In the genomic region with DNA sequence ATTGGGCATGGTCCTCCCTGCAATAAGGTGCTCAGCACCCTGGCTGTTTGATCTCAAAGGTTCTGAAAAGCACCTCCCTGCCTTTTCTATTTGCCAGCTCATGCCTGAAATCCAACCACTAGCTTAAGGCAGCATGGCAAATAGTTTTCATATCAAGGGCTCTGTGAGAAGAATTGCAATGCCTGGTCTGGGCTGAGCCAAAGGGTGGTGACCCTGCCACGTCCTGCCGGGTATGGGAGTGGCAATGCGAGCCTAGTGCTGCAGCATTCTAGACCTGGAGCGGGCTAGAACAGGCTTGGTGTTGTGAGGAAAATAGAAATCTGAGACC, we compare ENCODE assay signal across 10 cellular contexts. TPM values are rescaled to one million over a fixed set of nuclear protein-coding genes. Genes with fewer than 3 reads are reported as not detected.
A peak's percentile ranks its signal among the peaks of the same experiment; 100 is the strongest.
DNase-seq lines count a peak whose midpoint lies in the region; ATAC-seq, FAIRE-seq and TF ChIP-seq lines count a peak whose summit lies in the region.
"Had no signal": no experiment of that assay in that cellular context is flagged by ENCODE, and none has a peak within 500 bp of the region (broad histone marks: within the 10 kb centered on the region; RNA-seq: fewer than 3 reads in every experiment).

No MANE protein-coding gene starts in this region.

- H3K23me2 ChIP-seq in H1 (ENCODE audit: low read depth, low read length) = peaks cover 33% of the 10 kb centered on the region

- ATAC-seq in mucosa of descending colon (peak; percentile 35), GM18867 (IDR thresholded peaks at IDR 0.05; ENCODE audit: unreplicated experiment) (no peak)

- H3K9ac ChIP-seq in H1 (replicated peaks in 1 of 4; ENCODE audit: extremely low read depth in 1 of 4, low read depth in 3 of 4, low read length in 3 of 4) = no peak overlapping the region

- no peak overlapping the region; a peak in 1 of 4 replicates for H3K4me2 ChIP-seq in H1 (ENCODE audit: insufficient read depth in 1 of 2, low read depth in 2 of 2, low read length in 2 of 2)

- no peak for TF ChIP-seq RAD21 in H1 (IDR thresholded peaks at IDR 0.05 in 1 of 2, conservative IDR thresholded peaks at IDR 0.05 in 1 of 2; ENCODE audit: low read depth in 2 of 2, low read length in 2 of 2)

- no peak overlapping the region for H3K4me3 ChIP-seq in H1 (ENCODE audit: extremely low read depth in 1 of 4, insufficient read depth in 2 of 4, low read depth in 3 of 4, low read length in 4 of 4)
- H3K4me3 ChIP-seq in mucosa of descending colon = no peak overlapping the region
- no peak overlapping the region for H3K4me3 ChIP-seq in urinary bladder (ENCODE audit: low read depth, low read length)

- H4K20me1 ChIP-seq in H1 (replicated peaks in 1 of 2; ENCODE audit: control insufficient read depth in 1 of 2, insufficient read depth in 2 of 2, low read length in 2 of 2) = peaks cover 0 to 3% of the 10 kb centered on the region in 2 experiments

- H2BK5ac ChIP-seq in H1 (ENCODE audit: low read depth, low read length) = peak overlapping the region; percentile 36; the same call in 1 of the 2 replicates

- TF ChIP-seq POLR2A in H1 (IDR thresholded peaks at IDR 0.05; ENCODE audit: control extremely low read depth in 1 of 2, low read depth in 2 of 2, low read length in 2 of 2) = no peak

- peak overlapping the region; percentile 84; the same call in 1 of the 2 replicates for H2AK5ac ChIP-seq in H1 (ENCODE audit: low read depth, low read length)

- H2BK15ac ChIP-seq in H1 (ENCODE audit: low read length) = peak overlapping the region; percentile 90

- H3K36me3 ChIP-seq in H1 (ENCODE audit: control insufficient read depth in 2 of 4, insufficient read depth in 4 of 4, low read length in 3 of 4) = no peaks in the 10 kb centered on the region
- H3K36me3 ChIP-seq in mucosa of descending colon (ENCODE audit: low read depth) = no peaks in the 10 kb centered on the region
- H3K36me3 ChIP-seq in urinary bladder (ENCODE audit: insufficient read depth) = no peaks in the 10 kb centered on the region

- peak overlapping the region; percentile 88 for H2BK20ac ChIP-seq in H1 (ENCODE audit: low read length)

- H4K5ac ChIP-seq in H1 (ENCODE audit: insufficient read length, low read depth, low read length) = no peak overlapping the region

- no peak overlapping the region for H2BK120ac ChIP-seq in H1 (replicated peaks; ENCODE audit: low read depth, low read length)

- no peak for TF ChIP-seq EP300 in H1 (IDR thresholded peaks at IDR 0.05; ENCODE audit: borderline replicate concordance in 1 of 2, low read depth in 2 of 2, low read length in 2 of 2)

- no peak overlapping the region for H2AFZ ChIP-seq in H1 (ENCODE audit: low read length)

- peak overlapping the region; percentile 99; the same call in 1 of the 2 replicates for H2BK12ac ChIP-seq in H1 (ENCODE audit: low read depth, low read length)

- H4K8ac ChIP-seq in H1 (ENCODE audit: extremely low read depth, insufficient read depth, low read length) = no peak overlapping the region

- H3K79me1 ChIP-seq in H1 (ENCODE audit: low read depth, low read length) = peaks cover 6% of the 10 kb centered on the region

- peaks cover 3 to 52% (median 35%) of the 10 kb centered on the region in 4 experiments for H3K4me1 ChIP-seq in H1 (replicated peaks in 1 of 4; ENCODE audit: control insufficient read depth in 3 of 4, insufficient read depth in 4 of 4, low read length in 3 of 4)
- H3K4me1 ChIP-seq in mucosa of descending colon (ENCODE audit: low read depth) = peaks cover 43% of the 10 kb centered on the region
- H3K4me1 ChIP-seq in urinary bladder (ENCODE audit: insufficient read depth) = peaks cover 2% of the 10 kb centered on the region

- FAIRE-seq in H1 (lab: Jason Lieb, UNC) = no peak
- FAIRE-seq: TTC549 had no signal

- H4K91ac ChIP-seq in H1 (replicated peaks; ENCODE audit: insufficient read length, low read length) = peak overlapping the region; percentile 58

- no peak for TF ChIP-seq CTCF in H1 (IDR thresholded peaks at IDR 0.05; ENCODE audit: control extremely low read depth in 1 of 3, insufficient read depth in 1 of 3, low read depth in 1 of 3, low read length in 3 of 3)
- no peak for TF ChIP-seq CTCF in mucosa of descending colon (IDR thresholded peaks at IDR 0.05)

- POLR2A ChIA-PET in H1 (lab: Charles Lee; ENCODE audit: partially characterized antibody) = interaction anchor here (1.1 to 17.2 kb wide), 6 partner anchors 10 to 158 kb away, joined by 3 to 259 read pairs (median 36); a partner anchor contains a TSS

- peak; percentile 36 for DNase-seq in activated effector memory CD4-positive, alpha-beta T cell treated with anti-CD3 and anti-CD28 coated beads, Interleukin-2, amount 50 U/mL, for 16 hours
- DNase-seq in activated effector memory CD4-positive, alpha-beta T cell treated with Interleukin-2 at 50 U/mL for 16 hours = no peak
- no peak for DNase-seq in H1 (ENCODE audit: low read depth in 1 of 2, low spot score in 2 of 2)
- DNase-seq in mucosa of descending colon = peak; percentile 71 to 83 (median 74)
- DNase-seq in AG08396 (ENCODE audit: low spot score) = no peak
- no peak for DNase-seq in midbrain (lab: John Stamatoyannopoulos, UW)
- DNase-seq: NCI-H526 treated with DMSO at 0.1 percent for 48 hours had no signal

- H3K27me3 ChIP-seq in H1 (replicated peaks in 1 of 4; ENCODE audit: control insufficient read depth in 3 of 4, extremely low read depth in 1 of 4, insufficient read depth in 3 of 4, low read length in 3 of 4) = peaks cover 0 to 6% (median 3%) of the 10 kb centered on the region in 4 experiments; a peak in 4 of 7 replicates

- intact Hi-C loops in mucosa of descending colon (cut with DNase I, micrococcal nuclease) = no loop called here

- no peak overlapping the region for H3K23ac ChIP-seq in H1 (ENCODE audit: insufficient read length)

- no peak overlapping the region for H3K56ac ChIP-seq in H1 (replicated peaks; ENCODE audit: insufficient read length, low read depth, low read length)

- H3K27ac ChIP-seq in H1 (ENCODE audit: low read depth, low read length) (peak overlapping the region; percentile 92; the same call in 1 of the 2 replicates), urinary bladder (ENCODE audit: low read depth) (peak overlapping the region; percentile 83)

- peak overlapping the region; percentile 87 for H3K18ac ChIP-seq in H1 (ENCODE audit: extremely low read depth, low read length)

- 82% methylated on average over 4 of the region's 4 CpGs; no CpG with 5 or more reads in 1 of the 2 experiments for WGBS in H1 (ENCODE audit: extremely low coverage in 1 of 2, insufficient coverage in 1 of 2, insufficient read length in 1 of 2, insufficient replicate concordance in 2 of 2, low coverage in 1 of 2, low lambda C conversion rate in 2 of 2, missing lambda C conversion rate in 1 of 2), 2 experiments
- WGBS in urinary bladder = 72% methylated on average over 4 of the region's 4 CpGs

- no peak overlapping the region for H3K14ac ChIP-seq in H1 (ENCODE audit: insufficient read length)

- H3K9me3 ChIP-seq in H1 (ENCODE audit: insufficient read depth in 2 of 2, low read depth in 1 of 2, low read length in 1 of 2) (no peaks in the 10 kb centered on the region), mucosa of descending colon (no peaks in the 10 kb centered on the region)

- H3K79me2 ChIP-seq in H1 (ENCODE audit: control insufficient read depth in 1 of 2, insufficient read depth in 2 of 2, low read length in 2 of 2) = peaks cover 13 to 26% of the 10 kb centered on the region in 2 experiments

- CTCF ChIA-PET in H1 (lab: Charles Lee; ENCODE audit: partially characterized antibody) = interaction anchor here (1.0 kb wide), 2 partner anchors 51 to 88 kb away, joined by 5 read pairs; no protein-coding TSS in a partner anchor

- H3K4ac ChIP-seq in H1 (replicated peaks; ENCODE audit: insufficient read length, low read depth, low read length) = no peak overlapping the region

TF ChIP-seq in H1, 55 proteins besides CTCF, POLR2A, EP300 and RAD21 (continues in another document):
- TF ChIP-seq CREB1 (IDR thresholded peaks at IDR 0.05) (no peak), SIN3A (conservative IDR thresholded peaks at IDR 0.05 in 1 of 2, IDR thresholded peaks at IDR 0.05 in 1 of 2; ENCODE audit: low read depth in 1 of 2, low read length in 2 of 2) (no peak)

RNA-seq across cellular contexts. Expression of a gene that starts 2.3 kb away (rescaled TPM):
- 85.5 and 89.0 TPM in 2 replicates for total RNA-seq in H1 (2021; fragmentation: NEBNext Ultra II Directional; extraction: Animal tissue kit (Norgen Biotek cat#: 25700))
- polyA plus RNA-seq in H1 (2011; rRNA removed) (156 and 192 TPM in 2 replicates), urinary bladder (10.4 TPM)
- polyA plus RNA-seq in H1 (2011; cell fraction: cytosol; rRNA removed) = 97.5 TPM
- 220 TPM for polyA plus RNA-seq in H1 (2011; cell fraction: nucleus; rRNA removed)
- polyA plus RNA-seq in H1 (2012, experiment 1 of 2) = 83.5 to 112 TPM (median 108 TPM) in 4 replicates
- 95.0 TPM for polyA plus RNA-seq in H1 (2012, experiment 2 of 2)
- polyA plus RNA-seq in H1 (2013, experiment 1 of 2) = 112 TPM
- 115 TPM for polyA plus RNA-seq in H1 (2013, experiment 2 of 2)
- 117 and 161 TPM in 2 replicates for polyA minus RNA-seq in H1 (2011; rRNA and poly(A)+ RNA removed)
- 49.3 TPM for polyA minus RNA-seq in H1 (2011; cell fraction: cytosol; rRNA and poly(A)+ RNA removed)
- polyA minus RNA-seq in H1 (2011; cell fraction: nucleus; rRNA and poly(A)+ RNA removed) = 76.1 TPM
- total RNA-seq in mucosa of descending colon (100 to 1,000 TPM; 130 to 402 (median 386) TPM), urinary bladder (5.7 TPM)

RNA-seq across cellular contexts. Expression of a gene that starts 6.3 kb away (rescaled TPM):
- 6.3 and 6.7 TPM in 2 replicates for total RNA-seq in H1 (2021; fragmentation: NEBNext Ultra II Directional; extraction: Animal tissue kit (Norgen Biotek cat#: 25700))
- polyA plus RNA-seq in H1 (2011; rRNA removed) (5.1 and 9.2 TPM in 2 replicates), urinary bladder (126 TPM)
- polyA plus RNA-seq in H1 (2011; cell fraction: cytosol; rRNA removed) = 4.2 TPM
- 7.9 TPM for polyA plus RNA-seq in H1 (2011; cell fraction: nucleus; rRNA removed)
- 27.4 to 39.4 TPM (median 31.7 TPM) in 4 replicates for polyA plus RNA-seq in H1 (2012, experiment 1 of 2)
- 11.0 TPM for polyA plus RNA-seq in H1 (2012, experiment 2 of 2)
- 11.7 TPM for polyA plus RNA-seq in H1 (2013, experiment 1 of 2)
- 13.4 TPM for polyA plus RNA-seq in H1 (2013, experiment 2 of 2)
- polyA minus RNA-seq in H1 (2011; rRNA and poly(A)+ RNA removed) = 2.2 and 3.2 TPM in 2 replicates
- 3.6 TPM for polyA minus RNA-seq in H1 (2011; cell fraction: cytosol; rRNA and poly(A)+ RNA removed)
- 7.4 TPM for polyA minus RNA-seq in H1 (2011; cell fraction: nucleus; rRNA and poly(A)+ RNA removed)
- total RNA-seq in mucosa of descending colon (100 to 1,000 TPM; 114 to 142 (median 135) TPM), urinary bladder (29.6 TPM)

RNA-seq across cellular contexts. Expression of a gene that starts 35.8 kb away (rescaled TPM):
- 42.1 and 45.8 TPM in 2 replicates for total RNA-seq in H1 (2021; fragmentation: NEBNext Ultra II Directional; extraction: Animal tissue kit (Norgen Biotek cat#: 25700))
- polyA plus RNA-seq in H1 (2011; rRNA removed) (28.7 and 48.7 TPM in 2 replicates), urinary bladder (223 TPM)
- polyA plus RNA-seq in H1 (2011; cell fraction: cytosol; rRNA removed) = 29.1 TPM
- 46.5 TPM for polyA plus RNA-seq in H1 (2011; cell fraction: nucleus; rRNA removed)
- polyA plus RNA-seq in H1 (2012, experiment 1 of 2) = 40.7 to 46.5 TPM (median 44.7 TPM) in 4 replicates
- polyA plus RNA-seq in H1 (2012, experiment 2 of 2) = 56.1 TPM
- polyA plus RNA-seq in H1 (2013, experiment 1 of 2) = 75.2 TPM
- 89.3 TPM for polyA plus RNA-seq in H1 (2013, experiment 2 of 2)
- polyA minus RNA-seq in H1 (2011; rRNA and poly(A)+ RNA removed) = 33.4 and 50.9 TPM in 2 replicates
- polyA minus RNA-seq in H1 (2011; cell fraction: cytosol; rRNA and poly(A)+ RNA removed) = 28.5 TPM
- polyA minus RNA-seq in H1 (2011; cell fraction: nucleus; rRNA and poly(A)+ RNA removed) = 29.2 TPM
- total RNA-seq in mucosa of descending colon (100 to 1,000 TPM; 166 to 237 (median 211) TPM), urinary bladder (56.1 TPM)

Comparison
In these comparisons a context has a peak if more than half of its experiments do, and no peak if none do; other contexts are left out.
1. DNase-seq: peak in activated effector memory CD4-positive, alpha-beta T cell treated with anti-CD3 and anti-CD28 coated beads, Interleukin-2, amount 50 U/mL, for 16 hours (single experiment) and mucosa of descending colon (3 of 3); none in activated effector memory CD4-positive, alpha-beta T cell treated with Interleukin-2 at 50 U/mL for 16 hours (single experiment), H1 (0 of 2), AG08396 (single experiment) and midbrain (single experiment).
2. RNA of a gene that starts 2.3 kb away (total RNA-seq): 130 to 402 TPM in mucosa of descending colon and 85.5 to 89.0 TPM in H1; 5.7 TPM in urinary bladder (single experiment); every median in the first group is over 10 times any median in the second.